In genomic region chr18:7467708-7468466, GRCh38 we compare ENCODE assay signal across 16 cellular contexts.
DNase-seq lines count a peak whose midpoint lies in the region; FAIRE-seq and TF ChIP-seq lines count a peak whose summit lies in the region.
"Had no signal": no experiment of that assay in that cellular context is flagged by ENCODE, and none has a peak within 500 bp of the region (broad histone marks: within the 10 kb centered on the region; RNA-seq: fewer than 3 reads in every experiment).

No MANE protein-coding gene starts in this region.

- CTCF ChIA-PET in MCF 10A (lab: Yijun Ruan, JAX) = no interaction called here

- no peak overlapping the region for H3K27ac ChIP-seq in breast epithelium
- no peak overlapping the region for H3K27ac ChIP-seq in small intestine (ENCODE audit: low read depth in 1 of 2, low read length in 1 of 2)
- H3K27ac ChIP-seq in right atrium auricular region = no peak overlapping the region
- H3K27ac ChIP-seq: body of pancreas, ovary had no signal

- H3K9me3 ChIP-seq in breast epithelium = no peaks in the 10 kb centered on the region
- no peaks in the 10 kb centered on the region for H3K9me3 ChIP-seq in small intestine (ENCODE audit: control insufficient read depth, low read depth)
- H3K9me3 ChIP-seq in right atrium auricular region = no peaks in the 10 kb centered on the region
- H3K9me3 ChIP-seq: body of pancreas, ovary, SK-N-SH had no signal

- H3K27me3 Mint-ChIP-seq in MCF 10A (ENCODE audit: insufficient read depth, unreplicated experiment) (no peaks in the 10 kb centered on the region), chondrocyte (ENCODE audit: low read depth) (peaks cover 15% of the 10 kb centered on the region)

- DNase-seq in MCF 10A (ENCODE audit: unreplicated experiment) (peak; percentile 42), breast epithelium (ENCODE audit: low spot score in 2 of 2) (no peak), NCI-H226 (peak; percentile 14), bronchial epithelial cell (ENCODE audit: low read depth) (peak; percentile 6), chondrocyte (ENCODE audit: low spot score) (no peak), small intestine (no peak), hypothalamus (lab: John Stamatoyannopoulos, UW) (no peak), right atrium auricular region (ENCODE audit: low spot score) (no peak)
- DNase-seq: body of pancreas; effector CD8-positive, alpha-beta T cell; foreskin melanocyte; midbrain; NCI-H1105; ovary; SK-N-SH had no signal

- H3K27ac Mint-ChIP-seq in MCF 10A (ENCODE audit: low read depth, unreplicated experiment) (no peak overlapping the region), chondrocyte (ENCODE audit: unreplicated experiment) (no peak overlapping the region)

- H3K9me3 Mint-ChIP-seq in MCF 10A (ENCODE audit: unreplicated experiment) (no peaks in the 10 kb centered on the region), chondrocyte (ENCODE audit: low read depth) (no peaks in the 10 kb centered on the region)

- H3K4me3 ChIP-seq in breast epithelium (no peak overlapping the region), bronchial epithelial cell (ENCODE audit: low read depth, low read length) (no peak overlapping the region), small intestine (ENCODE audit: low read depth in 1 of 2, low read length in 2 of 2) (no peak overlapping the region), right atrium auricular region (no peak overlapping the region)
- H3K4me3 ChIP-seq: body of pancreas, ovary had no signal

- 71 to 85% (median 76%) methylated on average over 18 of the region's 18 CpGs for WGBS in small intestine, 3 donors

- no peak for TF ChIP-seq POLR2A in breast epithelium (IDR thresholded peaks at IDR 0.05)

- H3K27me3 ChIP-seq in breast epithelium (no peaks in the 10 kb centered on the region), bronchial epithelial cell (ENCODE audit: control insufficient read depth, insufficient read depth, low read length) (no peaks in the 10 kb centered on the region), small intestine (ENCODE audit: control insufficient read depth in 2 of 2, insufficient read depth in 2 of 2, low read length in 2 of 2) (peaks cover 0 to 2% of the 10 kb centered on the region in 2 donors), right atrium auricular region (no peaks in the 10 kb centered on the region)
- H3K27me3 ChIP-seq: body of pancreas, ovary had no signal

- H3K36me3 Mint-ChIP-seq in MCF 10A (ENCODE audit: insufficient read depth, unreplicated experiment) = no peaks in the 10 kb centered on the region
- H3K36me3 Mint-ChIP-seq in chondrocyte (ENCODE audit: low read depth) = no peaks in the 10 kb centered on the region

- no peak for TF ChIP-seq CTCF in MCF 10A (IDR thresholded peaks at IDR 0.05; ENCODE audit: unreplicated experiment)
- no peak for TF ChIP-seq CTCF in breast epithelium (IDR thresholded peaks at IDR 0.05)
- TF ChIP-seq CTCF in bronchial epithelial cell (IDR thresholded peaks at IDR 0.05; ENCODE audit: insufficient read depth, low read length, severe bottlenecking) = no peak
- TF ChIP-seq CTCF in chondrocyte (IDR thresholded peaks at IDR 0.05) = no peak
- TF ChIP-seq CTCF in right atrium auricular region (IDR thresholded peaks at IDR 0.05) = no peak

- POLR2A ChIA-PET in MCF 10A (lab: Yijun Ruan, JAX) = no interaction called here

- BruUV-seq in MCF 10A (replicated peaks; lab: Mats Ljungman, UMichigan) = no TSS peak

- H3K4me1 Mint-ChIP-seq in MCF 10A (ENCODE audit: insufficient read depth, unreplicated experiment) (no peaks in the 10 kb centered on the region), chondrocyte (ENCODE audit: low read depth) (no peaks in the 10 kb centered on the region)

- H3K4me3 Mint-ChIP-seq in MCF 10A (ENCODE audit: unreplicated experiment) (no peak overlapping the region), chondrocyte (ENCODE audit: unreplicated experiment) (no peak overlapping the region)

- FAIRE-seq in bronchial epithelial cell (lab: Jason Lieb, UNC) = no peak
- no peak for FAIRE-seq in small intestine (lab: Jason Lieb, UNC)
- FAIRE-seq: islet of Langerhans had no signal

- H3K4me1 ChIP-seq in breast epithelium (no peaks in the 10 kb centered on the region), small intestine (ENCODE audit: control insufficient read depth in 2 of 2, insufficient read depth in 1 of 2, low read depth in 1 of 2, low read length in 1 of 2) (no peaks in the 10 kb centered on the region), right atrium auricular region (peaks cover 0 to 7% of the 10 kb centered on the region in 2 donors)

- intact Hi-C loops in MCF 10A (cut with micrococcal nuclease) = no loop called here
- intact Hi-C loops in breast epithelium (cut with DNase I; ENCODE audit: low total_unique reads) = no loop called here

- H3K36me3 ChIP-seq in breast epithelium = no peaks in the 10 kb centered on the region
- no peaks in the 10 kb centered on the region for H3K36me3 ChIP-seq in bronchial epithelial cell (ENCODE audit: control insufficient read depth, insufficient read depth, low read length)
- H3K36me3 ChIP-seq in small intestine (ENCODE audit: control insufficient read depth in 2 of 2, insufficient read depth in 2 of 2, low read length in 2 of 2) = no peaks in the 10 kb centered on the region
- H3K36me3 ChIP-seq in right atrium auricular region = no peaks in the 10 kb centered on the region
- H3K36me3 ChIP-seq: ovary had no signal

Comparison
In these comparisons a context has a peak if more than half of its experiments do, and no peak if none do; other contexts are left out.
1. DNase-seq: peak in MCF 10A (single experiment), NCI-H226 (single experiment) and bronchial epithelial cell (single experiment); none in breast epithelium (0 of 2), chondrocyte (single experiment), small intestine (single experiment), hypothalamus (0 of 51) and right atrium auricular region (single experiment).